In the genomic region with DNA sequence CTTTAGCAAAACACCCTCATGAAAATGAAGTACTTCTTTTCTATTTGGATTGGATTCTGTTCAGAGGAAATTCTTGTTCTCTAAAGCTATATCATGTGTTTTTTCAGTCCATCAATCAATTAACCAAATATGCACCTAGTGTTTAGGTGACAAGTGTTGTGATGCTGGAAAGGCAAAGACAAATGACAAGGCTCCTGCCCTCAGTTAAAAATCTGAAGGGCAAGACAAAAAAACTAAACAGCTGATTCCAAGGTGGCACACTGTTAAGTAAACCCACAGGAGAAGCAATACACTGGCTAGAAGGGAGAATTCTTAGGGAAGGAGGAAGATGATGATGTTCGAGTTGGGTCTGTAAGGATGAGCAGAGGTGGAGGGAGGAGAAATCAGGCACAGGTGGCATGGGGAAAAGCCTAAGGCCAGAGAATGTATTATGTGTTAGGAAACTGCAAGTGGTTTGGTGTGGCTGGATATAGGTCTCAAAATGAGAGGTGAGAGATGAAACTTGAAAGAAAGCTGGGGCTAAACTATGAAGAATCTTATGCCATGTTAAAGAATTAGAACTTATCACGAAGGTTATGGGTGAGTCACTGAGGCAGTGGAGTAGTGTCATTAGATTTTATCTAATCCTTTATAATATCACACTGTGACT, we compare ENCODE assay signal across 8 cellular contexts. TPM values are rescaled to one million over a fixed set of nuclear protein-coding genes. Genes with fewer than 3 reads are reported as not detected.
A peak's percentile ranks its signal among the peaks of the same experiment; 100 is the strongest.
DNase-seq lines count a peak whose midpoint lies in the region; ATAC-seq and TF ChIP-seq lines count a peak whose summit lies in the region.

No MANE protein-coding gene starts in this region.

- H2AFZ ChIP-seq in SK-N-SH (ENCODE audit: low read depth) = no peak overlapping the region

- H3K4me1 Mint-ChIP-seq in natural killer cell (peaks cover 21 to 25% of the 10 kb centered on the region in 2 donors), chondrocyte (ENCODE audit: low read depth) (no peaks in the 10 kb centered on the region)

- WGBS in SK-N-SH (ENCODE audit: low lambda C conversion rate) = 62% methylated on average over 2 of the region's 2 CpGs
- 89% methylated on average over 2 of the region's 2 CpGs for WGBS in aorta, 2 donors

- no peaks in the 10 kb centered on the region for H3K9me3 ChIP-seq in SK-N-SH
- no peaks in the 10 kb centered on the region for H3K9me3 ChIP-seq in aorta (ENCODE audit: control insufficient read depth, low read length)

- no peaks in the 10 kb centered on the region for H3K9me2 ChIP-seq in SK-N-SH

- H3K4me1 ChIP-seq in SK-N-SH (ENCODE audit: control insufficient read depth in 1 of 2, insufficient read depth in 2 of 2, low read depth in 1 of 2, low read length in 1 of 2) (peaks cover 0 to 13% of the 10 kb centered on the region in 2 experiments; a peak in 2 of 4 replicates), aorta (ENCODE audit: control insufficient read depth in 1 of 2, insufficient read depth in 2 of 2, low read length in 2 of 2) (no peaks in the 10 kb centered on the region)

- no peaks in the 10 kb centered on the region for H3K27me3 Mint-ChIP-seq in natural killer cell (ENCODE audit: low read depth in 2 of 2)
- no peaks in the 10 kb centered on the region for H3K27me3 Mint-ChIP-seq in chondrocyte (ENCODE audit: low read depth)

- ATAC-seq in GM18909 (IDR thresholded peaks at IDR 0.05; ENCODE audit: poor library complexity, unreplicated experiment) (peak; percentile 65), HG02642 (IDR thresholded peaks at IDR 0.05; ENCODE audit: poor library complexity, unreplicated experiment) (peak; percentile 66), natural killer cell (peak; percentile 34 to 52 (median 48)), aorta (ENCODE audit: low FRiP score) (no peak)

- H3K27me3 ChIP-seq in SK-N-SH (ENCODE audit: insufficient read depth) (no peaks in the 10 kb centered on the region), dorsolateral prefrontal cortex (no peaks in the 10 kb centered on the region), aorta (ENCODE audit: control insufficient read depth in 1 of 2, insufficient read depth in 2 of 2, low read length in 1 of 2) (no peaks in the 10 kb centered on the region)

- H3K4me3 Mint-ChIP-seq in natural killer cell (peak overlapping the region; percentile 65), chondrocyte (ENCODE audit: unreplicated experiment) (no peak overlapping the region)

- no peaks in the 10 kb centered on the region for H4K20me1 ChIP-seq in SK-N-SH (ENCODE audit: insufficient read depth)

- 0 out of 2 replicates have a peak overlapping the region, but pooled peaks have one; percentile 7 for H3K9ac ChIP-seq in SK-N-SH

- H3K4me3 ChIP-seq in SK-N-SH (ENCODE audit: low read depth in 2 of 2, low read length in 1 of 2) (no peak overlapping the region), dorsolateral prefrontal cortex (no peak overlapping the region), aorta (ENCODE audit: low read length in 2 of 2) (no peak overlapping the region)

- intact Hi-C loops in natural killer cell (cut with micrococcal nuclease) = loop anchor here (1.0 to 5.0 kb wide), 4 partner anchors 46 to 222 kb away; no protein-coding TSS in a partner anchor
- intact Hi-C loops in dorsolateral prefrontal cortex (cut with DNase I) = no loop called here
- intact Hi-C loops in aorta (cut with DNase I) = no loop called here

- H3K27ac Mint-ChIP-seq in natural killer cell (peak overlapping the region; percentile 91 to 92), chondrocyte (ENCODE audit: unreplicated experiment) (no peak overlapping the region)

- H3K4me2 ChIP-seq in SK-N-SH = peak overlapping the region; percentile 27; the same call in 1 of the 2 replicates

- no peak for TF ChIP-seq EP300 in SK-N-SH (IDR thresholded peaks at IDR 0.05; ENCODE audit: borderline replicate concordance in 1 of 2, low read depth in 1 of 2, low read length in 1 of 2)

- POLR2A ChIA-PET in SK-N-SH (lab: Yijun Ruan, JAX) = no interaction called here

- H3K79me2 ChIP-seq in SK-N-SH (ENCODE audit: insufficient read depth) = no peaks in the 10 kb centered on the region; the same call in 1 of the 2 replicates

- CTCF ChIA-PET in SK-N-SH (lab: Yijun Ruan, JAX) = no interaction called here

- peaks cover 0 to 8% of the 10 kb centered on the region in 2 experiments for H3K36me3 ChIP-seq in SK-N-SH (replicated peaks in 1 of 2; ENCODE audit: control insufficient read depth in 1 of 2, insufficient read depth in 2 of 2, low read length in 1 of 2)
- no peaks in the 10 kb centered on the region for H3K36me3 ChIP-seq in aorta (ENCODE audit: control insufficient read depth in 1 of 2, insufficient read depth in 2 of 2, low read length in 1 of 2)

- H3K36me3 Mint-ChIP-seq in natural killer cell (no peaks in the 10 kb centered on the region), chondrocyte (ENCODE audit: low read depth) (peaks cover 7% of the 10 kb centered on the region)

- TF ChIP-seq CTCF in SK-N-SH (IDR thresholded peaks at IDR 0.05) = no peak
- no peak for TF ChIP-seq CTCF in natural killer cell (IDR thresholded peaks at IDR 0.05)
- TF ChIP-seq CTCF in dorsolateral prefrontal cortex (IDR thresholded peaks at IDR 0.05 in 54 of 56, conservative IDR thresholded peaks at IDR 0.05 in 2 of 56; ENCODE audit: low read depth in 1 of 56, partially characterized antibody in 56 of 56) = no peak
- TF ChIP-seq CTCF in chondrocyte (IDR thresholded peaks at IDR 0.05) = no peak

- peak overlapping the region in 1 of 2 experiments; percentile 8; a peak in 1 of 4 replicates for H3K27ac ChIP-seq in SK-N-SH (ENCODE audit: low read depth in 2 of 2, low read length in 1 of 2)
- no peak overlapping the region for H3K27ac ChIP-seq in dorsolateral prefrontal cortex
- no peak overlapping the region for H3K27ac ChIP-seq in aorta (ENCODE audit: low read depth in 1 of 2, low read length in 2 of 2)

- TF ChIP-seq RAD21 in SK-N-SH (IDR thresholded peaks at IDR 0.05; ENCODE audit: low read length) = no peak

- H3F3A ChIP-seq in SK-N-SH (replicated peaks; ENCODE audit: insufficient read depth) = peaks cover 7% of the 10 kb centered on the region

- H3K9me3 Mint-ChIP-seq in natural killer cell (no peaks in the 10 kb centered on the region), chondrocyte (ENCODE audit: low read depth) (peaks cover 10% of the 10 kb centered on the region)

- no peak for DNase-seq in SK-N-SH
- no peak for DNase-seq in natural killer cell
- no peak for DNase-seq in Kasumi-1 (lab: John Stamatoyannopoulos, UW)
- no peak for DNase-seq in dorsolateral prefrontal cortex
- DNase-seq in chondrocyte (ENCODE audit: low spot score) = no peak
- no peak for DNase-seq in aorta

TF ChIP-seq in SK-N-SH, 30 proteins besides CTCF, POLR2A, EP300 and RAD21:
- no peak for TF ChIP-seq FOSL2 (IDR thresholded peaks at IDR 0.05; ENCODE audit: borderline replicate concordance, low read depth)
- 0 out of 2 replicates have a peak, but pooled peaks have one; percentile 5 for TF ChIP-seq JUND (IDR thresholded peaks at IDR 0.05)

RNA-seq across cellular contexts. Expression of a gene that starts 51.8 kb away (rescaled TPM):
- 0.18 and 0.19 TPM in 2 replicates for polyA plus RNA-seq in SK-N-SH (2012; rRNA removed)
- polyA plus RNA-seq in SK-N-SH (2012; cell fraction: cytosol; rRNA removed) = 0.08 and 0.12 TPM in 2 replicates
- polyA plus RNA-seq in SK-N-SH (2012; cell fraction: nucleus; rRNA removed) = 0.62 and 0.69 TPM in 2 replicates
- 10 to 100 TPM; 42.7 to 50.3 (median 46.0) TPM for total RNA-seq in natural killer cell
- 1 to 10 TPM in 1 of 120 experiments, under 1 TPM in 35, not detected in 84; 0.13 to 1.8 (median 0.36) TPM for total RNA-seq in dorsolateral prefrontal cortex
- 0.15 TPM in 1 of 3 replicates, not detected in the others for total RNA-seq in chondrocyte
- total RNA-seq in aorta = 1 to 10 TPM; 1.1 to 1.9 TPM
- polyA plus RNA-seq in aorta = under 1 TPM; 0.13 to 0.67 TPM

Comparison
In these comparisons a context has a peak if more than half of its experiments do, and no peak if none do; other contexts are left out.
1. RNA of a gene that starts 51.8 kb away (total RNA-seq): 42.7 to 50.3 TPM in natural killer cell; 1.1 to 1.9 TPM in aorta, 0.15 TPM in chondrocyte and 0.13 to 1.8 TPM in dorsolateral prefrontal cortex; every median in the first group is over 10 times any median in the second.